Comparison of ENCODE assay signal across 1 cellular context in the genomic region with DNA sequence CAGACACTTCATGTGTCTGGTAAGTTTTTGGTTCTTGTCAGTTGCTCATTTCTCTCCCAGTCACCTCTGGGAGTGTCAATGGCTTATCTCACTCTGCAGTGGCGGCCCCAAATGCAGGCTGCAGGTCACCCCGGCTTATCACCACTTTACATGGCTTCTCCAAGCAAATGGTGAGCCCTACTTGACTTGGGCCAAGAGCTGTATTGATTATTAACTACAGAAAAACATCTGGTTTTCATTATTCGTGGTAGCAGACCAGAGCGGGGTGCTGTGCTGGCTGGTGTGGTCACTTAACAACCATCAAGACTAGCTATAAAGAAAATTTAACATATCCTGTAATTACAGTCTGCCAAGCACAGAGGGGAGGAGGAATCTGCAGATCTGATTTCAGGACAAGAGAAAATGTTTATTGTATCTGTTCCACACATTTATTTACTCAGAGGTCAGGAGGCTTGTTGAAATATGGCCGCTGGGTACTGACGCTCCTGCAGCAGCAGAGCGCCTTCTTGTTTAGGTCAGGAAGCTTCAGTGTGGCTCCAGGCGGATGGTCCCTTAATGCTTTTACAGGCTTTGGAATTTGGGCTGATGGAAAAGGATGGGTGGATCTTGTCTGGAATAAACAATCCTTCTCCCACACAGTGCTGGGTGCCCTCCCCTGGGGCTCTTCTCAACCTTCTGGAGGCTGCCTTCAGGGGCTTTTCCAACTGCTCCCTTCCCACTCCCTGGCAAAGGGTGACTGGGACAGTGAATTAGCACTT.
TF ChIP-seq lines count a peak whose summit lies in the region.

No MANE protein-coding gene starts in this region.

TF ChIP-seq in K562, 482 proteins besides CTCF, POLR2A, EP300 and RAD21 (continued from another document and continues in another):
- TF ChIP-seq SMARCE1 (IDR thresholded peaks at IDR 0.05): peak; percentile 86
- TF ChIP-seq, protein P1, sequence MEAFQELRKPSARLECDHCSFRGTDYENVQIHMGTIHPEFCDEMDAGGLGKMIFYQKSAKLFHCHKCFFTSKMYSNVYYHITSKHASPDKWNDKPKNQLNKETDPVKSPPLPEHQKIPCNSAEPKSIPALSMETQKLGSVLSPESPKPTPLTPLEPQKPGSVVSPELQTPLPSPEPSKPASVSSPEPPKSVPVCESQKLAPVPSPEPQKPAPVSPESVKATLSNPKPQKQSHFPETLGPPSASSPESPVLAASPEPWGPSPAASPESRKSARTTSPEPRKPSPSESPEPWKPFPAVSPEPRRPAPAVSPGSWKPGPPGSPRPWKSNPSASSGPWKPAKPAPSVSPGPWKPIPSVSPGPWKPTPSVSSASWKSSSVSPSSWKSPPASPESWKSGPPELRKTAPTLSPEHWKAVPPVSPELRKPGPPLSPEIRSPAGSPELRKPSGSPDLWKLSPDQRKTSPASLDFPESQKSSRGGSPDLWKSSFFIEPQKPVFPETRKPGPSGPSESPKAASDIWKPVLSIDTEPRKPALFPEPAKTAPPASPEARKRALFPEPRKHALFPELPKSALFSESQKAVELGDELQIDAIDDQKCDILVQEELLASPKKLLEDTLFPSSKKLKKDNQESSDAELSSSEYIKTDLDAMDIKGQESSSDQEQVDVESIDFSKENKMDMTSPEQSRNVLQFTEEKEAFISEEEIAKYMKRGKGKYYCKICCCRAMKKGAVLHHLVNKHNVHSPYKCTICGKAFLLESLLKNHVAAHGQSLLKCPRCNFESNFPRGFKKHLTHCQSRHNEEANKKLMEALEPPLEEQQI (IDR thresholded peaks at IDR 0.05): 0 out of 2 replicates have a peak, but pooled peaks have one; percentile 38
- peak; percentile 59; the same call in 1 of the 2 replicates for TF ChIP-seq NFE2 (IDR thresholded peaks at IDR 0.05; ENCODE audit: low read depth)
- peak; percentile 50 for TF ChIP-seq PKNOX1 (IDR thresholded peaks at IDR 0.05)
- peak; percentile 92 for TF ChIP-seq EHMT2 (IDR thresholded peaks at IDR 0.05)
- peak in 1 of 2 experiments; percentile 29 for TF ChIP-seq AFF1 (IDR thresholded peaks at IDR 0.05; ENCODE audit: low read depth in 1 of 2, partially characterized antibody in 2 of 2)
- peak in 2 of 3 experiments; percentile 12 to 26 for TF ChIP-seq YY1 (IDR thresholded peaks at IDR 0.05; ENCODE audit: borderline replicate concordance in 1 of 3, control insufficient read depth in 1 of 3, extremely low read depth in 1 of 3, insufficient read depth in 3 of 3, insufficient read length in 1 of 3, insufficient replicate concordance in 2 of 3, low read depth in 1 of 3, low read length in 2 of 3)
- no peak for TF ChIP-seq RBM15 (IDR thresholded peaks at IDR 0.05; ENCODE audit: insufficient read depth, low read length)
- TF ChIP-seq ATF3 (IDR thresholded peaks at IDR 0.05): no peak
- 0 out of 2 replicates have a peak, but pooled peaks have one; percentile 61 for TF ChIP-seq ATF3 (CRISPR knock-in tag; conservative IDR thresholded peaks at IDR 0.05)
- TF ChIP-seq DMBX1 (CRISPR knock-in tag; IDR thresholded peaks at IDR 0.05; ENCODE audit: borderline replicate concordance): peak; percentile 91
- no peak for TF ChIP-seq ZNF165 (CRISPR knock-in tag; IDR thresholded peaks at IDR 0.05; ENCODE audit: borderline replicate concordance)
- TF ChIP-seq TAF1 (IDR thresholded peaks at IDR 0.05; ENCODE audit: control insufficient read depth, extremely low read depth, insufficient read depth, low read length, severe bottlenecking): peak; percentile 40
- TF ChIP-seq ZNF639 (CRISPR knock-in tag; conservative IDR thresholded peaks at IDR 0.05 in 1 of 2, IDR thresholded peaks at IDR 0.05 in 1 of 2): peak in 1 of 2 experiments; percentile 78; a peak in 2 of 4 replicates
- TF ChIP-seq TAL1 (IDR thresholded peaks at IDR 0.05): peak; percentile 95
- 0 out of 2 replicates have a peak, but pooled peaks have one; percentile 58 for TF ChIP-seq MYNN (IDR thresholded peaks at IDR 0.05)
- TF ChIP-seq MYNN (CRISPR knock-in tag; IDR thresholded peaks at IDR 0.05): no peak
- TF ChIP-seq RNF2 (IDR thresholded peaks at IDR 0.05): peak; percentile 69; the same call in 1 of the 2 replicates
- peak; percentile 73 for TF ChIP-seq DACH1 (IDR thresholded peaks at IDR 0.05; ENCODE audit: partially characterized antibody)
- TF ChIP-seq SMC3 (conservative IDR thresholded peaks at IDR 0.05; ENCODE audit: insufficient read depth, low read depth, low read length): no peak
- TF ChIP-seq NCOA2 (IDR thresholded peaks at IDR 0.05; ENCODE audit: partially characterized antibody in 2 of 2): no peak
- peak in 1 of 2 experiments; percentile 80; a peak in 2 of 4 replicates for TF ChIP-seq RCOR1 (IDR thresholded peaks at IDR 0.05; ENCODE audit: borderline replicate concordance in 1 of 2, low read depth in 2 of 2, low read length in 2 of 2)
- peak; percentile 41 for TF ChIP-seq CCNT2 (IDR thresholded peaks at IDR 0.05; ENCODE audit: borderline replicate concordance, extremely low read depth, insufficient read length, low read depth, low read length)
- peak; percentile 72 for TF ChIP-seq FOSL1 (tag; conservative IDR thresholded peaks at IDR 0.05)
- TF ChIP-seq NBN (IDR thresholded peaks at IDR 0.05; ENCODE audit: low read depth): 0 out of 2 replicates have a peak, but pooled peaks have one; percentile 47
- no peak for TF ChIP-seq ZNF41 (CRISPR knock-in tag; conservative IDR thresholded peaks at IDR 0.05)
- TF ChIP-seq HDAC1 (IDR thresholded peaks at IDR 0.05): peak in 1 of 2 experiments; percentile 46; a peak in 1 of 4 replicates
- TF ChIP-seq ARNT (IDR thresholded peaks at IDR 0.05): peak in 1 of 2 experiments; percentile 64; a peak in 2 of 4 replicates
- 0 out of 2 replicates have a peak, but pooled peaks have one; percentile 40 for TF ChIP-seq ZNF134 (CRISPR knock-in tag; conservative IDR thresholded peaks at IDR 0.05)
- TF ChIP-seq ZKSCAN1 (IDR thresholded peaks at IDR 0.05; ENCODE audit: low read depth, low read length): 0 out of 2 replicates have a peak, but pooled peaks have one; percentile 48
- TF ChIP-seq NRF1 (conservative IDR thresholded peaks at IDR 0.05 in 1 of 2, IDR thresholded peaks at IDR 0.05 in 1 of 2): peak in 1 of 2 experiments; percentile 12; a peak in 1 of 4 replicates
- peak; percentile 87; the same call in 1 of the 2 replicates for TF ChIP-seq HES1 (IDR thresholded peaks at IDR 0.05; ENCODE audit: low read depth)
- TF ChIP-seq ELF2 (CRISPR knock-in tag; IDR thresholded peaks at IDR 0.05): no peak
- TF ChIP-seq BACH1 (tag; IDR thresholded peaks at IDR 0.05): no peak
- TF ChIP-seq PHB2 (IDR thresholded peaks at IDR 0.05; ENCODE audit: low read depth): peak; percentile 70; the same call in 1 of the 2 replicates
- peak; percentile 96 for TF ChIP-seq CBFA2T2 (conservative IDR thresholded peaks at IDR 0.05)
- peak; percentile 80 for TF ChIP-seq CXXC5 (CRISPR knock-in tag; IDR thresholded peaks at IDR 0.05)
- no peak for TF ChIP-seq CHD1 (IDR thresholded peaks at IDR 0.05; ENCODE audit: low read length)
- no peak for TF ChIP-seq ZFP91 (CRISPR knock-in tag; IDR thresholded peaks at IDR 0.05)
- TF ChIP-seq HDAC2 (IDR thresholded peaks at IDR 0.05): peak; percentile 76
- TF ChIP-seq FOXM1 (IDR thresholded peaks at IDR 0.05; ENCODE audit: low read depth): peak; percentile 86
- no peak for TF ChIP-seq FOXM1 (CRISPR knock-in tag; IDR thresholded peaks at IDR 0.05; ENCODE audit: low read depth)
- TF ChIP-seq ZNF707 (CRISPR knock-in tag; conservative IDR thresholded peaks at IDR 0.05): no peak
- TF ChIP-seq ZNF23 (CRISPR knock-in tag; IDR thresholded peaks at IDR 0.05): no peak
- TF ChIP-seq MEIS2 (IDR thresholded peaks at IDR 0.05; ENCODE audit: partially characterized antibody): peak; percentile 75
- TF ChIP-seq ATF7 (IDR thresholded peaks at IDR 0.05): peak; percentile 39; the same call in 1 of the 2 replicates
- TF ChIP-seq CHD4 (IDR thresholded peaks at IDR 0.05; ENCODE audit: insufficient read depth, insufficient replicate concordance, low read depth, low read length, poor library complexity, severe bottlenecking): no peak
